ENCODE assay signal across 21 cellular contexts in genomic region chr6:70152786-70153185, GRCh38.
"Had no signal": no experiment of that assay in that cellular context is flagged by ENCODE, and none has a peak within 500 bp of the region (broad histone marks: within the 10 kb centered on the region; RNA-seq: fewer than 3 reads in every experiment).

No MANE protein-coding gene starts in this region.

- DNase-seq: KBM-7, MV-4-11, NCI-H1048, NCI-H1105, NCI-H1417, NCI-H1436 treated with DMSO at 0.1 percent for 48 hours, NCI-H1694, NCI-H187 treated with DMSO at 0.1 percent for 48 hours, NCI-H2029 treated with DMSO at 0.1 percent for 48 hours, NCI-H2171 treated with DMSO at 0.1 percent for 48 hours, NCI-H345, NCI-H446 treated with DMSO at 0.1 percent for 48 hours, NCI-H510A treated with DMSO at 0.1 percent for 48 hours, NCI-H526, NCI-H748 treated with DMSO at 0.1 percent for 48 hours, Right ventricle myocardium superior, RPMI8226, SIG-M5, T-helper 1 cell had no signal

- FAIRE-seq: RCC 7860 had no signal

- ATAC-seq: SK-N-SH treated with all-trans-retinoic acid at 6 μM for 48 hours had no signal
